3 cellular contexts compared by ENCODE assay signal in genomic region chr2:25958611-25959010, GRCh38. TPM values are rescaled to one million over a fixed set of nuclear protein-coding genes. Genes with fewer than 3 reads are reported as not detected.
A peak's percentile ranks its signal among the peaks of the same experiment; 100 is the strongest.
DNase-seq lines count a peak whose midpoint lies in the region; ATAC-seq, FAIRE-seq and TF ChIP-seq lines count a peak whose summit lies in the region.
"Not testable (repeated sequence)": the region's sequence is repeated elsewhere in the genome, so short reads cannot be mapped to it uniquely, and the experiment has no call there.

No MANE protein-coding gene starts in this region.

- not testable (repeated sequence) for H3K4me1 ChIP-seq in kidney (ENCODE audit: control insufficient read depth in 1 of 2, insufficient read depth in 1 of 2, low read depth in 1 of 2, low read length in 2 of 2)

- H3K4me3 ChIP-seq in kidney (ENCODE audit: low read length in 2 of 2), result not testable (repeated sequence)

- peak overlapping the region; percentile 69 for H3K27ac Mint-ChIP-seq in stimulated activated effector memory CD8-positive, alpha-beta T cell treated with anti-CD3 and anti-CD28 coated beads, Interleukin-12 subunit alpha, Interleukin-12 subunit beta, amount 100 ng/mL, for 72 hours

- H3K9ac ChIP-seq in kidney (ENCODE audit: low read length in 2 of 2), result not testable (repeated sequence)

- DNase-seq in kidney (peak; percentile 12), posterior vena cava (ENCODE audit: low spot score) (peak; percentile 59)
- DNase-seq in stimulated activated effector memory CD8-positive, alpha-beta T cell treated with anti-CD3 and anti-CD28 coated beads, Interleukin-12 subunit alpha, Interleukin-12 subunit beta, amount 100 ng/mL, for 72 hours (ENCODE audit: low spot score in 2 of 2), result not testable (repeated sequence)

- TF ChIP-seq CTCF in kidney (IDR thresholded peaks at IDR 0.05; ENCODE audit: borderline replicate concordance, extremely low read depth, insufficient read depth), result not testable (repeated sequence)

- not testable (repeated sequence) for ATAC-seq in stimulated activated effector memory CD8-positive, alpha-beta T cell treated with anti-CD3 and anti-CD28 coated beads, Interleukin-12 subunit alpha, Interleukin-12 subunit beta, amount 100 ng/mL, for 72 hours

- H3K4me3 Mint-ChIP-seq in stimulated activated effector memory CD8-positive, alpha-beta T cell treated with anti-CD3 and anti-CD28 coated beads, Interleukin-12 subunit alpha, Interleukin-12 subunit beta, amount 100 ng/mL, for 72 hours, result not testable (repeated sequence)

- not testable (repeated sequence) for H3K36me3 Mint-ChIP-seq in stimulated activated effector memory CD8-positive, alpha-beta T cell treated with anti-CD3 and anti-CD28 coated beads, Interleukin-12 subunit alpha, Interleukin-12 subunit beta, amount 100 ng/mL, for 72 hours

- not testable (repeated sequence) for H3K9me3 ChIP-seq in kidney (ENCODE audit: control insufficient read depth in 1 of 2, low read length in 2 of 2)

- intact Hi-C loops in kidney (cut with DNase I), result not testable (repeated sequence)
- intact Hi-C loops in posterior vena cava (cut with DNase I), result loop anchor here (10.0 kb wide), 1 partner anchor 186 kb away; no protein-coding TSS in a partner anchor

- H3K4me1 Mint-ChIP-seq in stimulated activated effector memory CD8-positive, alpha-beta T cell treated with anti-CD3 and anti-CD28 coated beads, Interleukin-12 subunit alpha, Interleukin-12 subunit beta, amount 100 ng/mL, for 72 hours, result not testable (repeated sequence)

- not testable (repeated sequence) for H3K36me3 ChIP-seq in kidney (ENCODE audit: control insufficient read depth in 1 of 2, insufficient read depth in 2 of 2, low read length in 2 of 2)

- not testable (repeated sequence) for FAIRE-seq in kidney (lab: Jason Lieb, UNC)

- H3K27ac ChIP-seq in kidney (ENCODE audit: low read depth in 2 of 2, low read length in 2 of 2), result not testable (repeated sequence)

- not testable (repeated sequence) for H3K9me3 Mint-ChIP-seq in stimulated activated effector memory CD8-positive, alpha-beta T cell treated with anti-CD3 and anti-CD28 coated beads, Interleukin-12 subunit alpha, Interleukin-12 subunit beta, amount 100 ng/mL, for 72 hours

RNA-seq across cellular contexts. Expression of gene KIF3C, which starts 23.7 kb away (rescaled TPM):
- total RNA-seq in kidney (4.8 TPM), posterior vena cava (10 to 100 TPM in 1 of 2 donors, 1 to 10 TPM in 1; 3.9 to 10.9 TPM)
- polyA plus RNA-seq in kidney (ENCODE audit: insufficient read depth, low read depth, low replicate concordance), result 1.9 TPM
